In the genomic region with DNA sequence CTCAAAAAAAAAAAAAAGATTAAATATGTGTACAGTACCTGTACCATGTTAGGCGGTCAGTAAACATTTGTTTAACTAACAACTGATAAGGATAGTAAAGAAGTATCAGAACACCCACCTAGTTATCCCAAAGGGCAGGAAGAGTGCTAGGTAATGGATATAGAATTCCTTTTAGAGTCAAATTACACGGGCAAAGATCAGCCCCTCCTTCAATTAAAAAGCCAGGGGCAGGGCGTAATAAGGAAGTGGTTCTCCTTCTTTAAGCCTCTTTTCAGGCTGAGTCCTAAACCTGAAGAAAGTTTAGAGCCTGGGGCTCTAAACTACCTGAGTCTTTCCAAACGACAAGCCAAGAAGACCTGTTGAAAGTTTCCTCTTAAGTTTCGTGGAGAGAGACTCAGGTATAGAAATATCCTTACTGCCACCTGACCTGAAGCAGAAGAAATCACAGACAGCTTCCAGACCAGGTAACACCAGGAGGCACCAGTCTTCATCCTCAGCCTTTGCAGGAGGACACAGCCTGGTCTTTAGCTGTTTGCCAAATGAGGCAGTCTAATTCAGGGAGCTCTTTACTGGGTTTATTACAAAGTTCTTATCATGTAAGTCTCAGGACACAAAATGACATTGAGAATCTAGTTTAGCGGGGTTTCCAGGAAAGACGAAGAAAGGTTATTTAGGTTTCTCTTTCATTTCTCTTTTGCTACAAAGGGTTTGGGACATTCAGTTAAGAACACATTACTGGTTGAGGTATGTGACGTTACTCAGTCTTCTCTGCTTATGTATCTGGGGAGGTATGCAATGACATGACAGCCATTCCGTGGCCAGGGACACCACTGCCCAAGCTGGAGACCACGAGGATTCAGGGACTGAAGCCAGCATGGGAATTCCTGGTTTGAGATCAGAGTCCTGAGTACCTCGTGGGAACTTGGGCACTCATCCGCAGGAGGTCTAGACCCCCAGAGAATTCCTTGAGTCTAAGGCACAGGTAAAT, we compare ENCODE assay signal across 9 cellular contexts. TPM values are rescaled to one million over a fixed set of nuclear protein-coding genes. Genes with fewer than 3 reads are reported as not detected.
DNase-seq lines count a peak whose midpoint lies in the region; ATAC-seq lines count a peak whose summit lies in the region.
"Had no signal": no experiment of that assay in that cellular context is flagged by ENCODE, and none has a peak within 500 bp of the region (broad histone marks: within the 10 kb centered on the region; RNA-seq: fewer than 3 reads in every experiment).

A gene with protein sequence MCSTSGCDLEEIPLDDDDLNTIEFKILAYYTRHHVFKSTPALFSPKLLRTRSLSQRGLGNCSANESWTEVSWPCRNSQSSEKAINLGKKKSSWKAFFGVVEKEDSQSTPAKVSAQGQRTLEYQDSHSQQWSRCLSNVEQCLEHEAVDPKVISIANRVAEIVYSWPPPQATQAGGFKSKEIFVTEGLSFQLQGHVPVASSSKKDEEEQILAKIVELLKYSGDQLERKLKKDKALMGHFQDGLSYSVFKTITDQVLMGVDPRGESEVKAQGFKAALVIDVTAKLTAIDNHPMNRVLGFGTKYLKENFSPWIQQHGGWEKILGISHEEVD (plus strand): TSS at position 266 of the 988 bp plus-strand sequence. CDS start 8,367 bp downstream, outside the sequence.

- H3K27ac Mint-ChIP-seq in effector memory CD8-positive, alpha-beta T cell = peak within 1 kb of the TSS; percentile 19 to 59
- H3K27ac Mint-ChIP-seq in stimulated activated naive CD8-positive, alpha-beta T cell treated with anti-CD3 and anti-CD28 coated beads, Interleukin-15, amount 100 ng/mL, for 72 hours = peak within 1 kb of the TSS; percentile 90 to 95

- H3K27me3 Mint-ChIP-seq in effector memory CD8-positive, alpha-beta T cell = peaks cover 27 to 29% of the 10 kb centered on the region in 2 donors
- H3K27me3 Mint-ChIP-seq in stimulated activated naive CD8-positive, alpha-beta T cell treated with anti-CD3 and anti-CD28 coated beads, Interleukin-15, amount 100 ng/mL, for 72 hours = peaks cover 8% of the 10 kb centered on the region

- H3K4me3 Mint-ChIP-seq in effector memory CD8-positive, alpha-beta T cell = peak within 1 kb of the TSS; percentile 57 to 65
- H3K4me3 Mint-ChIP-seq in stimulated activated naive CD8-positive, alpha-beta T cell treated with anti-CD3 and anti-CD28 coated beads, Interleukin-15, amount 100 ng/mL, for 72 hours = peak within 1 kb of the TSS; percentile 84

- no peaks in the 10 kb centered on the region for H3K9me3 Mint-ChIP-seq in effector memory CD8-positive, alpha-beta T cell
- no peaks in the 10 kb centered on the region for H3K9me3 Mint-ChIP-seq in stimulated activated naive CD8-positive, alpha-beta T cell treated with anti-CD3 and anti-CD28 coated beads, Interleukin-15, amount 100 ng/mL, for 72 hours

- H3K36me3 Mint-ChIP-seq in effector memory CD8-positive, alpha-beta T cell (ENCODE audit: insufficient read depth) = no peaks in the 10 kb centered on the region

- DNase-seq in NOMO-1 (lab: John Stamatoyannopoulos, UW; ENCODE audit: unreplicated experiment in 2 of 2) = peak; percentile 13 to 44
- DNase-seq in NOMO-1 treated with dmso at 0.1 percent for 144 hours (lab: John Stamatoyannopoulos, UW; ENCODE audit: unreplicated experiment) = no peak
- peak; percentile 4 for DNase-seq in NCI-H2107 (lab: John Stamatoyannopoulos, UW)
- DNase-seq in effector memory CD8-positive, alpha-beta T cell = no peak
- DNase-seq in stimulated activated naive CD8-positive, alpha-beta T cell treated with anti-CD3 and anti-CD28 coated beads, Interleukin-15, amount 100 ng/mL, for 72 hours = peak in 1 of 2 donors; percentile 7
- no peak for DNase-seq in NCI-H1105 (lab: John Stamatoyannopoulos, UW)
- no peak for DNase-seq in cerebellum (ENCODE audit: low spot score)
- DNase-seq: IMR-90 had no signal

- peaks cover 13% of the 10 kb centered on the region in 2 donors for H3K4me1 Mint-ChIP-seq in effector memory CD8-positive, alpha-beta T cell (ENCODE audit: low read depth in 2 of 2)
- H3K4me1 Mint-ChIP-seq in stimulated activated naive CD8-positive, alpha-beta T cell treated with anti-CD3 and anti-CD28 coated beads, Interleukin-15, amount 100 ng/mL, for 72 hours = peaks cover 28% of the 10 kb centered on the region

- peak; percentile 36 for ATAC-seq in effector memory CD8-positive, alpha-beta T cell (replicated peaks)
- peak; percentile 82 for ATAC-seq in stimulated activated naive CD8-positive, alpha-beta T cell treated with anti-CD3 and anti-CD28 coated beads, Interleukin-15, amount 100 ng/mL, for 72 hours
- ATAC-seq in GM19328 (IDR thresholded peaks at IDR 0.05; ENCODE audit: unreplicated experiment) = no peak

RNA-seq across cellular contexts. Expression of the gene that starts here (rescaled TPM):
- total RNA-seq in cerebellum = not detected
- total RNA-seq: IMR-90 had no signal

Comparison
In these comparisons a context has a peak if more than half of its experiments do, and no peak if none do; other contexts are left out.
1. DNase-seq: peak in NOMO-1 (2 of 2) and NCI-H2107 (single experiment); none in NOMO-1 treated with dmso at 0.1 percent for 144 hours (single experiment), effector memory CD8-positive, alpha-beta T cell (0 of 3), NCI-H1105 (single experiment) and cerebellum (single experiment).